Comparison of ENCODE assay signal across 1 cellular context in the genomic region with DNA sequence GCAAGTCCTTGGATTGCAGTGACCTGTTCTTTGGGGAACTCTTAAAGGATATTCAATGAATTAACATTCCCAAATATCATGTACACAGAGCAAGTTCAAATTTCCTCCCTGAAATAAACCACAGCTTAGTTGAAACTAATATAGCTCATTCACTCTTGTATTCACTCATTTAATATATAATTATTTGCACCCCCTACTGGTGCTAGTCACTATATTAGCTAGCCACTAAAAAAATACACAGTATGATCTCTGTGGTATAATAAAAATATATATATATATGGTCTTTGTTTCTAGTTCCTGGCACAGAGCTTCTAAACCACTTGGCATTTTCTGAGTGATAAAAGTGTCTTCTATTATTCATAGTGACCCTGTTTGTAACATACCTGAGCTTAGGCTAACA.
TF ChIP-seq lines count a peak whose summit lies in the region.

No MANE protein-coding gene starts in this region.

TF ChIP-seq in GM12878, 131 proteins besides CTCF, POLR2A, EP300 and RAD21:
- TF ChIP-seq KLF5 (IDR thresholded peaks at IDR 0.05; ENCODE audit: partially characterized antibody) (no peak), POU2F2 (IDR thresholded peaks at IDR 0.05; ENCODE audit: borderline replicate concordance, low read depth, low read length) (no peak), MXI1 (IDR thresholded peaks at IDR 0.05; ENCODE audit: low read depth, low read length) (no peak), SIN3A (IDR thresholded peaks at IDR 0.05; ENCODE audit: low read depth, low read length) (no peak), YBX1 (IDR thresholded peaks at IDR 0.05) (no peak), EZH2 (IDR thresholded peaks at IDR 0.05; ENCODE audit: borderline replicate concordance, control insufficient read depth, low read depth, low read length) (no peak), PBX3 (IDR thresholded peaks at IDR 0.05; ENCODE audit: insufficient replicate concordance, low read depth, low read length) (no peak)
TF ChIP-seq in GM12878: peak in this region for 0.
